In genomic region chr3:141052570-141053069, GRCh38 we compare ENCODE assay signal across 10 cellular contexts. TPM values are rescaled to one million over a fixed set of nuclear protein-coding genes. Genes with fewer than 3 reads are reported as not detected.
DNase-seq lines count a peak whose midpoint lies in the region; ATAC-seq and TF ChIP-seq lines count a peak whose summit lies in the region.
"Had no signal": no experiment of that assay in that cellular context is flagged by ENCODE, and none has a peak within 500 bp of the region (broad histone marks: within the 10 kb centered on the region; RNA-seq: fewer than 3 reads in every experiment).

No MANE protein-coding gene starts in this region.

- CTCF ChIA-PET in MCF 10A (lab: Yijun Ruan, JAX) = interaction anchor here (1.5 kb wide), 1 partner anchor 22 kb away, joined by 5 read pairs; no protein-coding TSS in a partner anchor

- H3K9me3 Mint-ChIP-seq in MCF 10A (ENCODE audit: unreplicated experiment) (no peaks in the 10 kb centered on the region), mesothelial cell of epicardium (no peaks in the 10 kb centered on the region)

- TF ChIP-seq CTCF in breast epithelium (IDR thresholded peaks at IDR 0.05) = no peak
- no peak for TF ChIP-seq CTCF in MCF 10A (IDR thresholded peaks at IDR 0.05; ENCODE audit: unreplicated experiment)
- TF ChIP-seq CTCF in brain microvascular endothelial cell (IDR thresholded peaks at IDR 0.05; ENCODE audit: low read depth, low read length, missing control alignments) = no peak
- no peak for TF ChIP-seq CTCF in mesothelial cell of epicardium (IDR thresholded peaks at IDR 0.05; ENCODE audit: unreplicated experiment)
- no peak for TF ChIP-seq CTCF in adrenal gland (IDR thresholded peaks at IDR 0.05)

- H3K4me1 Mint-ChIP-seq in MCF 10A (ENCODE audit: insufficient read depth, unreplicated experiment) (peaks cover 3% of the 10 kb centered on the region), mesothelial cell of epicardium (peaks cover 45% of the 10 kb centered on the region)

- H3K36me3 Mint-ChIP-seq in MCF 10A (ENCODE audit: insufficient read depth, unreplicated experiment) (no peaks in the 10 kb centered on the region), mesothelial cell of epicardium (no peaks in the 10 kb centered on the region)

- no TSS peak for BruUV-seq in MCF 10A (replicated peaks; lab: Mats Ljungman, UMichigan)

- H3K4me1 ChIP-seq in breast epithelium (peaks cover 0 to 8% of the 10 kb centered on the region in 2 donors), aorta (ENCODE audit: control insufficient read depth in 1 of 2, insufficient read depth in 2 of 2, low read length in 2 of 2) (no peaks in the 10 kb centered on the region), adrenal gland (replicated peaks in 1 of 2) (peaks cover 0 to 15% of the 10 kb centered on the region in 2 donors)

- peaks cover 0 to 45% of the 10 kb centered on the region in 2 donors for H3K27me3 ChIP-seq in breast epithelium
- peaks cover 53% of the 10 kb centered on the region for H3K27me3 ChIP-seq in brain microvascular endothelial cell (replicated peaks)
- H3K27me3 ChIP-seq in aorta (ENCODE audit: control insufficient read depth in 1 of 2, insufficient read depth in 2 of 2, low read length in 1 of 2) = no peaks in the 10 kb centered on the region
- peaks cover 30% of the 10 kb centered on the region for H3K27me3 ChIP-seq in adrenal gland

- ATAC-seq in aorta (ENCODE audit: low FRiP score) (peak; percentile 6), GM18907 (IDR thresholded peaks at IDR 0.05; ENCODE audit: unreplicated experiment) (no peak)

- H3K27ac Mint-ChIP-seq in MCF 10A (ENCODE audit: low read depth, unreplicated experiment) (no peak overlapping the region), mesothelial cell of epicardium (peak overlapping the region; percentile 70)

- H3K27ac ChIP-seq in breast epithelium = no peak overlapping the region
- no peak overlapping the region for H3K27ac ChIP-seq in brain microvascular endothelial cell
- H3K27ac ChIP-seq in aorta (ENCODE audit: low read depth in 1 of 2, low read length in 2 of 2) = no peak overlapping the region
- peak overlapping the region in 1 of 5 donors; percentile 15 for H3K27ac ChIP-seq in adrenal gland

- intact Hi-C loops in breast epithelium (cut with DNase I; ENCODE audit: low total_unique reads) = no loop called here
- intact Hi-C loops in MCF 10A (cut with micrococcal nuclease) = no loop called here
- intact Hi-C loops in aorta (cut with DNase I) = loop anchor here (5.0 kb wide), 2 partner anchors 40 to 55 kb away; no protein-coding TSS in a partner anchor
- intact Hi-C loops in adrenal gland (cut with DNase I) = no loop called here

- H3K36me3 ChIP-seq in breast epithelium (no peaks in the 10 kb centered on the region), brain microvascular endothelial cell (replicated peaks) (no peaks in the 10 kb centered on the region), aorta (ENCODE audit: control insufficient read depth in 1 of 2, insufficient read depth in 2 of 2, low read length in 1 of 2) (no peaks in the 10 kb centered on the region), adrenal gland (replicated peaks in 1 of 2) (no peaks in the 10 kb centered on the region)

- H3K9me3 ChIP-seq in breast epithelium (no peaks in the 10 kb centered on the region), aorta (ENCODE audit: control insufficient read depth, low read length) (no peaks in the 10 kb centered on the region), adrenal gland (replicated peaks in 1 of 3) (no peaks in the 10 kb centered on the region)

- no peak for DNase-seq in breast epithelium (ENCODE audit: low spot score in 2 of 2)
- no peak for DNase-seq in MCF 10A (ENCODE audit: unreplicated experiment)
- no peak for DNase-seq in brain microvascular endothelial cell
- peak in 1 of 2 experiments; percentile 39 for DNase-seq in mesothelial cell of epicardium (ENCODE audit: low spot score in 2 of 2, unreplicated experiment in 2 of 2)
- no peak for DNase-seq in aorta
- DNase-seq in adrenal gland = no peak
- DNase-seq in NK-92 (lab: John Stamatoyannopoulos, UW; ENCODE audit: unreplicated experiment) = no peak
- DNase-seq: kidney glomerular epithelial cell, T-helper 1 cell had no signal

- in situ Hi-C loops in brain microvascular endothelial cell (cut with HindIII; ENCODE audit: low pct_ligation_motif_present, low sequenced_read_pairs) = no loop called here

- H3K4me3 Mint-ChIP-seq in MCF 10A (ENCODE audit: unreplicated experiment) = no peak overlapping the region
- H3K4me3 Mint-ChIP-seq in mesothelial cell of epicardium = peak overlapping the region; percentile 84

- H3K4me3 ChIP-seq in breast epithelium (peak overlapping the region; percentile 27 to 67 (median 40)), brain microvascular endothelial cell (ENCODE audit: low read depth, low read length) (peak overlapping the region; percentile 31), aorta (ENCODE audit: low read length in 2 of 2) (peak overlapping the region in 1 of 2 donors; percentile 74), adrenal gland (no peak overlapping the region)

- TF ChIP-seq POLR2A in breast epithelium (IDR thresholded peaks at IDR 0.05) = no peak
- TF ChIP-seq POLR2A in adrenal gland (IDR thresholded peaks at IDR 0.05) = no peak

- POLR2A ChIA-PET in MCF 10A (lab: Yijun Ruan, JAX) = no interaction called here

- 0 to 1% methylated on average over 27 to 32 of the region's 32 CpGs for WGBS in aorta, 2 donors
- 1 to 7% (median 2%) methylated on average over 14 to 32 of the region's 32 CpGs for WGBS in adrenal gland, 4 donors

- H3K27me3 Mint-ChIP-seq in MCF 10A (ENCODE audit: insufficient read depth, unreplicated experiment) (peaks cover 72% of the 10 kb centered on the region), mesothelial cell of epicardium (ENCODE audit: low read depth) (peaks cover 27% of the 10 kb centered on the region)

RNA-seq across cellular contexts. Expression of gene SPSB4, which starts 1.5 kb away (rescaled TPM):
- total RNA-seq in breast epithelium (1 to 10 TPM in 1 of 3 donors, not detected in 2; 1.3 TPM), MCF 10A (2022) (not detected in 2 replicates), mesothelial cell of epicardium (12.9 to 15.4 TPM (median 13.1 TPM) in 3 replicates), aorta (1 to 10 TPM; 1.0 to 2.0 TPM), adrenal gland (1 to 10 TPM in 3 of 8 donors, under 1 TPM in 4, not detected in 1; 0.18 to 2.3 (median 0.46) TPM)
- polyA plus RNA-seq in aorta (under 1 TPM in 1 of 2 donors, not detected in 1; 0.13 TPM), adrenal gland (1 to 10 TPM in 2 of 3 donors, under 1 TPM in 1; 0.67 to 4.0 (median 1.1) TPM)

Comparison
In these comparisons a context has a peak if more than half of its experiments do, and no peak if none do; other contexts are left out.
1. H3K4me3 ChIP-seq: peak in breast epithelium (3 of 3) and brain microvascular endothelial cell (single experiment); none in adrenal gland (0 of 4).
2. intact Hi-C loops: an anchor here in aorta (5.0 kb wide); none called in breast epithelium, MCF 10A and adrenal gland.